In genomic region chr12:69042970-69043369, GRCh38 we compare ENCODE assay signal across 21 cellular contexts.
DNase-seq lines count a peak whose midpoint lies in the region; ATAC-seq and TF ChIP-seq lines count a peak whose summit lies in the region.
"Had no signal": no experiment of that assay in that cellular context is flagged by ENCODE, and none has a peak within 500 bp of the region (broad histone marks: within the 10 kb centered on the region; RNA-seq: fewer than 3 reads in every experiment).

No MANE protein-coding gene starts in this region.

- H3K27ac ChIP-seq in HEK293 (ENCODE audit: extremely low read depth, low read depth, low read length): no peak overlapping the region
- H3K27ac ChIP-seq: dorsolateral prefrontal cortex, gastroesophageal sphincter had no signal

- CTCF ChIA-PET in HEK293 (lab: Yijun Ruan, JAX): no interaction called here

- DNase-seq in COLO668 (lab: John Stamatoyannopoulos, UW; ENCODE audit: unreplicated experiment) (peak; percentile 25), left lobe of liver (ENCODE audit: low spot score) (no peak), NCI-H2081 treated with DMSO at 0.1 percent for 48 hours (lab: John Stamatoyannopoulos, UW) (no peak), Ammon's horn (ENCODE audit: low spot score) (no peak)
- DNase-seq in activated effector memory CD4-positive, alpha-beta T cell treated with Interleukin-2 at 50 U/mL for 16 hours: no peak
- DNase-seq: CD4-positive, alpha-beta memory T cell; dorsolateral prefrontal cortex; EL; erythroblast; HFFc6; left ventricle myocardium superior; NCI-H1694 treated with DMSO at 0.1 percent for 48 hours; NCI-H524 treated with DMSO at 0.1 percent for 48 hours; occipital lobe; SIG-M5; stimulated activated naive CD4-positive, alpha-beta T cell had no signal

- ATAC-seq in SK-N-SH treated with all-trans-retinoic acid at 6 μM for 48 hours (peak; percentile 86), left lobe of liver (peak; percentile 60), HG03521 (IDR thresholded peaks at IDR 0.05; ENCODE audit: unreplicated experiment) (no peak)
- ATAC-seq: gastroesophageal sphincter, left ventricle myocardium superior, sciatic nerve had no signal

- no peak overlapping the region for H3K4me3 ChIP-seq in HEK293 (ENCODE audit: low read depth, low read length)
- H3K4me3 ChIP-seq: dorsolateral prefrontal cortex, gastroesophageal sphincter had no signal

- H3K36me3 ChIP-seq in HEK293 (ENCODE audit: control insufficient read depth in 2 of 2, insufficient read depth in 1 of 2, low read length in 2 of 2): no peaks in the 10 kb centered on the region
- H3K36me3 ChIP-seq: gastroesophageal sphincter had no signal

- no peaks in the 10 kb centered on the region for H3K4me1 ChIP-seq in HEK293 (ENCODE audit: control insufficient read depth, insufficient read depth, low read length)
- H3K4me1 ChIP-seq: gastroesophageal sphincter had no signal

- POLR2A ChIA-PET in HEK293 (lab: Yijun Ruan, JAX): no interaction called here

- no peaks in the 10 kb centered on the region for H3K9me3 ChIP-seq in HEK293 (ENCODE audit: control insufficient read depth, insufficient read depth, low read depth, low read length)
- H3K9me3 ChIP-seq: gastroesophageal sphincter had no signal

- TF ChIP-seq CTCF in HEK293 (tag by site-specific recombination; IDR thresholded peaks at IDR 0.05): no peak

TF ChIP-seq in HEK293, 187 proteins besides CTCF, POLR2A, EP300 and RAD21:
- no peak for TF ChIP-seq ZNF404 (tag by site-specific recombination; IDR thresholded peaks at IDR 0.05)
- TF ChIP-seq SCRT2 (tag by site-specific recombination; IDR thresholded peaks at IDR 0.05): peak; percentile 4; the same call in 1 of the 2 replicates
- peak; percentile 100 for TF ChIP-seq ZIC2 (tag by site-specific recombination; IDR thresholded peaks at IDR 0.05)
- no peak for TF ChIP-seq ZNF146 (tag by site-specific recombination; IDR thresholded peaks at IDR 0.05)
- TF ChIP-seq GLIS1 (tag by site-specific recombination; IDR thresholded peaks at IDR 0.05): peak; percentile 64
- peak; percentile 84; the same call in 1 of the 2 replicates for TF ChIP-seq ZNF610 (tag by site-specific recombination; IDR thresholded peaks at IDR 0.05; ENCODE audit: borderline replicate concordance)
- 0 out of 2 replicates have a peak, but pooled peaks have one; percentile 26 for TF ChIP-seq PRDM1 (tag by site-specific recombination; IDR thresholded peaks at IDR 0.05)
- no peak for TF ChIP-seq ZBTB17 (tag by site-specific recombination; IDR thresholded peaks at IDR 0.05)

TF ChIP-seq in SK-N-SH treated with all-trans-retinoic acid at 6 μM for 48 hours, 23 proteins besides CTCF, POLR2A, EP300 and RAD21:
- TF ChIP-seq ZC3H10 (CRISPR knock-in tag; IDR thresholded peaks at IDR 0.05): no peak
- no peak for TF ChIP-seq OSR1 (CRISPR knock-in tag; IDR thresholded peaks at IDR 0.05)
- no peak for TF ChIP-seq ESRRG (CRISPR knock-in tag; IDR thresholded peaks at IDR 0.05)
- no peak for TF ChIP-seq TCF4 (CRISPR knock-in tag; IDR thresholded peaks at IDR 0.05; ENCODE audit: borderline replicate concordance)
- TF ChIP-seq ZNF8 (CRISPR knock-in tag; IDR thresholded peaks at IDR 0.05): no peak
- TF ChIP-seq CREB5 (CRISPR knock-in tag; IDR thresholded peaks at IDR 0.05; ENCODE audit: low read depth): no peak
- no peak for TF ChIP-seq GLIS3 (CRISPR knock-in tag; IDR thresholded peaks at IDR 0.05)
- TF ChIP-seq CSRNP3 (CRISPR knock-in tag; IDR thresholded peaks at IDR 0.05): no peak
- TF ChIP-seq ZFP30 (CRISPR knock-in tag; IDR thresholded peaks at IDR 0.05): no peak
- TF ChIP-seq POU6F1 (CRISPR knock-in tag; IDR thresholded peaks at IDR 0.05; ENCODE audit: borderline replicate concordance, low read depth): no peak
- TF ChIP-seq ZFP3 (CRISPR knock-in tag; IDR thresholded peaks at IDR 0.05): no peak
- TF ChIP-seq CSDC2 (CRISPR knock-in tag; IDR thresholded peaks at IDR 0.05): no peak
- TF ChIP-seq ARNTL (CRISPR knock-in tag; IDR thresholded peaks at IDR 0.05; ENCODE audit: borderline replicate concordance, low read depth): no peak
- no peak for TF ChIP-seq PPARA (CRISPR knock-in tag; IDR thresholded peaks at IDR 0.05; ENCODE audit: borderline replicate concordance)
- no peak for TF ChIP-seq ZNF70 (CRISPR knock-in tag; IDR thresholded peaks at IDR 0.05)
- TF ChIP-seq BACH2 (CRISPR knock-in tag; IDR thresholded peaks at IDR 0.05; ENCODE audit: borderline replicate concordance): no peak
